1 cellular context compared by ENCODE assay signal in the genomic region with DNA sequence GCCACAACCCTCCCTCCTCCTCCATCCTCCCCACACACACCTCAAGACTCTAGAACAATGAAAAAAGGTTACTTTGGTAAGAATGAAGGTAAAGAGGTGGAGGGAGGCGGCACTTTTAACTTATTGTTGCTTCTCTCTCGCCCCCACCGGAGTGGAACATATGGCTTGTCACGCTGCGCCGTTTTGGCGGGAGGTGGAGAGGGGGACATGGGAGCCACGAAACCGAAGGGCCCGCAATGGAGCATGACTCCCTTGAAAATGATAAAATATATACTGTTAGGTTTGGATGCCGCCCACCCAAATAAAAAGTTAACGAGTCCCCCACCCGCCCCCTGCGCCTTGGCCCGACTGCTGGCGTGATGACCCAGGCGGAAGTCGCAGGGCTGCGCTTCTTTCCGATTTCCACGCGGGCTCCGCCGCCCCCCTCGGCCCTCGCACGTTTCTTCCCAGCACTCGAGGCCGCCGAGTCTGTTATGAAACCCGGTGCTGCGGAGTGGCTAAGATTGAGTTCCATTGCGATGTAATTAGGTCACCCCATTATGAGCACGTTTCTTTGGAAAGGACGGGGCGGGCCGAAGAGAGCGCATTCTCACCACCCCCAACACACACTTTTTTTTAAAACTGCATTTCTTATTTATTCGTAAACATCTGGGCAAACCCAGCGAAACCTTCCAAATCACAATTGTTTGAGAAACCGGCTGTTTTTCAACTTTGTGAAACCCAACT.
TF ChIP-seq lines count a peak whose summit lies in the region.

No MANE protein-coding gene starts in this region.

TF ChIP-seq in HepG2, 621 proteins besides CTCF, POLR2A, EP300 and RAD21 (continued from another document and continues in another):
- TF ChIP-seq, protein P1, sequence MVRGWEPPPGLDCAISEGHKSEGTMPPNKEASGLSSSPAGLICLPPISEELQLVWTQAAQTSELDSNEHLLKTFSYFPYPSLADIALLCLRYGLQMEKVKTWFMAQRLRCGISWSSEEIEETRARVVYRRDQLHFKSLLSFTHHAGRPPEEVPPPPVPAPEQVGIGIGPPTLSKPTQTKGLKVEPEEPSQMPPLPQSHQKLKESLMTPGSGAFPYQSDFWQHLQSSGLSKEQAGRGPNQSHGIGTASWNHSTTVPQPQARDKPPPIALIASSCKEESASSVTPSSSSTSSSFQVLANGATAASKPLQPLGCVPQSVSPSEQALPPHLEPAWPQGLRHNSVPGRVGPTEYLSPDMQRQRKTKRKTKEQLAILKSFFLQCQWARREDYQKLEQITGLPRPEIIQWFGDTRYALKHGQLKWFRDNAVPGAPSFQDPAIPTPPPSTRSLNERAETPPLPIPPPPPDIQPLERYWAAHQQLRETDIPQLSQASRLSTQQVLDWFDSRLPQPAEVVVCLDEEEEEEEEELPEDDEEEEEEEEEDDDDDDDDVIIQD (CRISPR knock-in tag; IDR thresholded peaks at IDR 0.05; ENCODE audit: low read depth) = no peak
- TF ChIP-seq ZNF382 (CRISPR knock-in tag; IDR thresholded peaks at IDR 0.05; ENCODE audit: borderline replicate concordance) (no peak), SIX1 (CRISPR knock-in tag; IDR thresholded peaks at IDR 0.05; ENCODE audit: borderline replicate concordance) (no peak), GPN1 (CRISPR knock-in tag; IDR thresholded peaks at IDR 0.05; ENCODE audit: borderline replicate concordance) (no peak), FOXP1 (IDR thresholded peaks at IDR 0.05) (no peak), FOXP1 (CRISPR knock-in tag; IDR thresholded peaks at IDR 0.05) (peak; percentile 45), RFX3 (CRISPR knock-in tag; IDR thresholded peaks at IDR 0.05) (no peak), NCOA1 (CRISPR knock-in tag; IDR thresholded peaks at IDR 0.05) (no peak), PBX3 (CRISPR knock-in tag; IDR thresholded peaks at IDR 0.05; ENCODE audit: borderline replicate concordance) (0 out of 2 replicates have a peak, but pooled peaks have one; percentile 33), ZNF713 (CRISPR knock-in tag; IDR thresholded peaks at IDR 0.05) (no peak), PAXIP1 (CRISPR knock-in tag; conservative IDR thresholded peaks at IDR 0.05) (no peak; the same call in 1 of the 2 replicates), ZSCAN22 (CRISPR knock-in tag; IDR thresholded peaks at IDR 0.05) (0 out of 2 replicates have a peak, but pooled peaks have one; percentile 31), SNAI1 (CRISPR knock-in tag; IDR thresholded peaks at IDR 0.05; ENCODE audit: borderline replicate concordance) (peak; percentile 35; the same call in 1 of the 2 replicates), ZMYM2 (CRISPR knock-in tag; IDR thresholded peaks at IDR 0.05) (no peak), MLLT10 (CRISPR knock-in tag; IDR thresholded peaks at IDR 0.05) (no peak), GLI4 (CRISPR knock-in tag; IDR thresholded peaks at IDR 0.05; ENCODE audit: borderline replicate concordance) (no peak), THAP8 (CRISPR knock-in tag; IDR thresholded peaks at IDR 0.05; ENCODE audit: borderline replicate concordance) (no peak), ZNF772 (CRISPR knock-in tag; IDR thresholded peaks at IDR 0.05) (no peak), ZNF136 (CRISPR knock-in tag; IDR thresholded peaks at IDR 0.05; ENCODE audit: low read depth) (no peak), YY1 (IDR thresholded peaks at IDR 0.05; ENCODE audit: insufficient read depth, insufficient replicate concordance, low read depth, low read length) (peak; percentile 55), KLF15 (CRISPR knock-in tag; IDR thresholded peaks at IDR 0.05; ENCODE audit: borderline replicate concordance) (peak; percentile 35; the same call in 1 of the 2 replicates), PLRG1 (conservative IDR thresholded peaks at IDR 0.05) (no peak), TFDP1 (CRISPR knock-in tag; IDR thresholded peaks at IDR 0.05; ENCODE audit: borderline replicate concordance) (peak; percentile 93), NR2F2 (IDR thresholded peaks at IDR 0.05; ENCODE audit: borderline replicate concordance, low read depth) (no peak), SUZ12 (IDR thresholded peaks at IDR 0.05; ENCODE audit: low read depth, low read length) (no peak), ZFP41 (CRISPR knock-in tag; IDR thresholded peaks at IDR 0.05; ENCODE audit: borderline replicate concordance) (no peak), CC2D1A (CRISPR knock-in tag; IDR thresholded peaks at IDR 0.05) (no peak), ZNF674 (CRISPR knock-in tag; IDR thresholded peaks at IDR 0.05; ENCODE audit: low read depth) (no peak), MATR3 (CRISPR knock-in tag; IDR thresholded peaks at IDR 0.05) (no peak), EEA1 (CRISPR knock-in tag; IDR thresholded peaks at IDR 0.05; ENCODE audit: borderline replicate concordance) (no peak), TEAD3 (CRISPR knock-in tag; optimal IDR thresholded peaks at IDR 0.05; ENCODE audit: borderline replicate concordance) (peak; percentile 46), MBD4 (IDR thresholded peaks at IDR 0.05; ENCODE audit: borderline replicate concordance, low read length) (peak; percentile 68; the same call in 1 of the 2 replicates), ZNF709 (CRISPR knock-in tag; IDR thresholded peaks at IDR 0.05) (peak; percentile 62; the same call in 1 of the 2 replicates), MIXL1 (CRISPR knock-in tag; IDR thresholded peaks at IDR 0.05) (no peak), ZNF768 (CRISPR knock-in tag; IDR thresholded peaks at IDR 0.05) (no peak; the same call in 1 of the 2 replicates)
- TF ChIP-seq, protein P2, sequence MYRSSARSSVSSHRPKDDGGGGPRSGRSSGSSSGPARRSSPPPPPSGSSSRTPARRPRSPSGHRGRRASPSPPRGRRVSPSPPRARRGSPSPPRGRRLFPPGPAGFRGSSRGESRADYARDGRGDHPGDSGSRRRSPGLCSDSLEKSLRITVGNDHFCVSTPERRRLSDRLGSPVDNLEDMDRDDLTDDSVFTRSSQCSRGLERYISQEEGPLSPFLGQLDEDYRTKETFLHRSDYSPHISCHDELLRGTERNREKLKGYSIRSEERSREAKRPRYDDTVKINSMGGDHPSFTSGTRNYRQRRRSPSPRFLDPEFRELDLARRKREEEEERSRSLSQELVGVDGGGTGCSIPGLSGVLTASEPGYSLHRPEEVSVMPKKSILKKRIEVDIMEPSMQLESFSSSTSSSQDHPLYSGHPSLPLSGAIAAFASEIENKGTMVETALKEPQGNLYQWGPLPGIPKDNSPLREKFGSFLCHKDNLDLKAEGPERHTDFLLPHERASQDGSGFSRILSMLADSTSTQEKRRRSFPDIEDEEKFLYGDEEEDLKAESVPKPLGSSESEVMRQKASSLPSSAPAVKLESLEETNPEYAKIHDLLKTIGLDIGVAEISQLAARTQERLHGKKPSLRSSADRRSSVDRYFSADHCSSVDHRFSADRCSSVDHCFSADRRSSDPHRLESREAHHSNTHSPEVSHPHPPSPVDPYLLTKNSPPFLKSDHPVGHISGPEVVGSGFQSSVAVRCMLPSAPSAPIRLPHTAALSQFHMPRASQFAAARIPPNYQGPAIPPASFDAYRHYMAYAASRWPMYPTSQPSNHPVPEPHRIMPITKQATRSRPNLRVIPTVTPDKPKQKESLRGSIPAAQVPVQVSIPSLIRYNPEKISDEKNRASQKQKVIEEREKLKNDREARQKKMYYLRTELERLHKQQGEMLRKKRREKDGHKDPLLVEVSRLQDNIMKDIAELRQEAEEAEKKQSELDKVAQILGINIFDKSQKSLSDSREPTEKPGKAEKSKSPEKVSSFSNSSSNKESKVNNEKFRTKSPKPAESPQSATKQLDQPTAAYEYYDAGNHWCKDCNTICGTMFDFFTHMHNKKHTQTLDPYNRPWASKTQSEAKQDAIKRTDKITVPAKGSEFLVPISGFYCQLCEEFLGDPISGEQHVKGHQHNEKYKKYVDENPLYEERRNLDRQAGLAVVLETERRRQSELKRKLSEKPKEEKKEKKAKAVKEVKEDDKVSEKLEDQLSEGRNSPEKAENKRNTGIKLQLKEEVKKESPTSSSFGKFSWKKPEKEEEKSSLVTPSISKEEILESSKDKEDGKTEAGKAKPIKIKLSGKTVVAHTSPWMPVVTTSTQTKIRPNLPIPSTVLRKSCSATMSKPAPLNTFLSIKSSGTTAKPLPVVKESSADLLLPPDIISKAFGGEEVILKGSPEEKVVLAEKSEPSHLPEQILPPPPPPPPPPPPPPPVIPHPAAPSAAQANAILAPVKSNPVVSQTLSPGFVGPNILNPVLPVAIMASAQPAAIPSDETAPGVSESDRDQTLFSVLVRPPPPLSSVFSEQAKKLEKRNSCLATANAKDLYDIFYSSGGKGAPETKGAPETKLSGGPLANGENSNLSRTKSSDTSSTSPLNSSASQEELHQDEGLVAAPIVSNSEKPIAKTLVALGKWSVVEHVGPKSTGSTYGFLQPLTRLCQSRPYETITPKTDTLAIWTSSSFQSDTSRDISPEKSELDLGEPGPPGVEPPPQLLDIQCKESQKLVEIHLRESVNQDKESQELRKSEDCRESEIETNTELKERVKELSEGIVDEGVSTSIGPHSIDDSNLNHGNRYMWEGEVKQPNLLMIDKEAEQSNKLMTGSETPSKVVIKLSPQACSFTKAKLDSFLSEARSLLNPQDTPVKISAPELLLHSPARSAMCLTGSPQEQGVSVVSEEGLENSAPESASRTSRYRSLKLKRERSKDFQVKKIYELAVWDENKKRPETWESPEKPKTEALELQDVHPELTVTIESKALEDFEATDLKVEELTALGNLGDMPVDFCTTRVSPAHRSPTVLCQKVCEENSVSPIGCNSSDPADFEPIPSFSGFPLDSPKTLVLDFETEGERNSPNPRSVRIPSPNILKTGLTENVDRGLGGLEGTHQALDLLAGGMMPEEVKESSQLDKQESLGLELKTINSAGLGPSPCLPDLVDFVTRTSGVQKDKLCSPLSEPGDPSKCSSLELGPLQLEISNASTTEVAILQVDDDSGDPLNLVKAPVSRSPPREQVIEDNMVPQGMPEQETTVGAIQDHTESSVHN (CRISPR knock-in tag; IDR thresholded peaks at IDR 0.05) = peak; percentile 34; the same call in 1 of the 2 replicates
- TF ChIP-seq, protein P3, sequence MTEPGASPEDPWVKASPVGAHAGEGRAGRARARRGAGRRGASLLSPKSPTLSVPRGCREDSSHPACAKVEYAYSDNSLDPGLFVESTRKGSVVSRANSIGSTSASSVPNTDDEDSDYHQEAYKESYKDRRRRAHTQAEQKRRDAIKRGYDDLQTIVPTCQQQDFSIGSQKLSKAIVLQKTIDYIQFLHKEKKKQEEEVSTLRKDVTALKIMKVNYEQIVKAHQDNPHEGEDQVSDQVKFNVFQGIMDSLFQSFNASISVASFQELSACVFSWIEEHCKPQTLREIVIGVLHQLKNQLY (CRISPR knock-in tag; IDR thresholded peaks at IDR 0.05) = 0 out of 2 replicates have a peak, but pooled peaks have one; percentile 22
- TF ChIP-seq, protein P4, sequence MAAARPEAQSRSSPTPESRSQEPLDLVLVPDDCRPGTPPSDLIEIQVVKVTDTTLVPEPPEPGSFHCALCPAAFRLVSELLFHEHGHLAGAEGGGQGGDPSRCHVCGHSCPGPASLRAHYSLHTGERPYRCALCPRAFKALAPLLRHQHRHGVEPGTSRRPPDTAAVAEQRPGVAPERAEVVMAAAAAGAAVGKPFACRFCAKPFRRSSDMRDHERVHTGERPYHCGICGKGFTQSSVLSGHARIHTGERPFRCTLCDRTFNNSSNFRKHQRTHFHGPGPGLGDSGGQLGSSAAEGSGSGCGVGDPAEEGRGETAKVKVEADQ (CRISPR knock-in tag; IDR thresholded peaks at IDR 0.05; ENCODE audit: borderline replicate concordance) = no peak
- TF ChIP-seq, protein P5, sequence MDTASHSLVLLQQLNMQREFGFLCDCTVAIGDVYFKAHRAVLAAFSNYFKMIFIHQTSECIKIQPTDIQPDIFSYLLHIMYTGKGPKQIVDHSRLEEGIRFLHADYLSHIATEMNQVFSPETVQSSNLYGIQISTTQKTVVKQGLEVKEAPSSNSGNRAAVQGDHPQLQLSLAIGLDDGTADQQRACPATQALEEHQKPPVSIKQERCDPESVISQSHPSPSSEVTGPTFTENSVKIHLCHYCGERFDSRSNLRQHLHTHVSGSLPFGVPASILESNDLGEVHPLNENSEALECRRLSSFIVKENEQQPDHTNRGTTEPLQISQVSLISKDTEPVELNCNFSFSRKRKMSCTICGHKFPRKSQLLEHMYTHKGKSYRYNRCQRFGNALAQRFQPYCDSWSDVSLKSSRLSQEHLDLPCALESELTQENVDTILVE (CRISPR knock-in tag; IDR thresholded peaks at IDR 0.05) = no peak; the same call in 1 of the 2 replicates
